In genomic region chr2:171167352-171167997, GRCh38 we compare ENCODE assay signal across 18 cellular contexts.
"Had no signal": no experiment of that assay in that cellular context is flagged by ENCODE, and none has a peak within 500 bp of the region (broad histone marks: within the 10 kb centered on the region; RNA-seq: fewer than 3 reads in every experiment).

No MANE protein-coding gene starts in this region.

- H3K9me3 ChIP-seq: mucosa of descending colon, pancreas, psoas muscle, right atrium auricular region had no signal

- H3K27ac ChIP-seq: cardiac muscle cell, pancreas, psoas muscle, right atrium auricular region had no signal

- FAIRE-seq: endometrium, frontal cortex, pancreas had no signal

- H3K4me3 ChIP-seq: cardiac muscle cell, mucosa of descending colon, pancreas, psoas muscle, right atrium auricular region had no signal

- H3K27me3 ChIP-seq: cardiac muscle cell, pancreas, right atrium auricular region had no signal

- H3K36me3 ChIP-seq: cardiac muscle cell, pancreas, right atrium auricular region had no signal

- DNase-seq: activated CD4-positive, alpha-beta memory T cell treated with anti-CD3 and anti-CD28 coated beads for 36 hours; activated CD4-positive, alpha-beta T cell treated with anti-CD3 and anti-CD28 coated beads for 48 hours; activated effector memory CD4-positive, alpha-beta T cell treated with Interleukin-2 at 50 U/mL for 16 hours; activated naive CD4-positive, alpha-beta T cell treated with anti-CD3 and anti-CD28 coated beads, Interleukin-2, amount 10 ng/mL, durations not matched to agents 7 days and 5 days; activated T-cell treated with anti-CD3 and anti-CD28 coated beads, Interleukin-2, amount 50 U/mL, for 72 hours; hippocampal formation; left ventricle myocardium superior; mucosa of descending colon; nephron progenitor cell; pancreas; psoas muscle; stimulated activated CD4-positive, alpha-beta T cell treated with anti-CD3 and anti-CD28 coated beads, Interleukin-4, amount 100 ng/mL, for 24 hours; stimulated activated naive CD8-positive, alpha-beta T cell treated with anti-CD3 and anti-CD28 coated beads, Interleukin-15, Interleukin-2, amounts not matched to agents 100 U/mL and 50 U/mL, for 24 hours; T1000 had no signal

- H3K4me1 ChIP-seq: psoas muscle, right atrium auricular region had no signal
